ENCODE assay signal across 10 cellular contexts in the genomic region with DNA sequence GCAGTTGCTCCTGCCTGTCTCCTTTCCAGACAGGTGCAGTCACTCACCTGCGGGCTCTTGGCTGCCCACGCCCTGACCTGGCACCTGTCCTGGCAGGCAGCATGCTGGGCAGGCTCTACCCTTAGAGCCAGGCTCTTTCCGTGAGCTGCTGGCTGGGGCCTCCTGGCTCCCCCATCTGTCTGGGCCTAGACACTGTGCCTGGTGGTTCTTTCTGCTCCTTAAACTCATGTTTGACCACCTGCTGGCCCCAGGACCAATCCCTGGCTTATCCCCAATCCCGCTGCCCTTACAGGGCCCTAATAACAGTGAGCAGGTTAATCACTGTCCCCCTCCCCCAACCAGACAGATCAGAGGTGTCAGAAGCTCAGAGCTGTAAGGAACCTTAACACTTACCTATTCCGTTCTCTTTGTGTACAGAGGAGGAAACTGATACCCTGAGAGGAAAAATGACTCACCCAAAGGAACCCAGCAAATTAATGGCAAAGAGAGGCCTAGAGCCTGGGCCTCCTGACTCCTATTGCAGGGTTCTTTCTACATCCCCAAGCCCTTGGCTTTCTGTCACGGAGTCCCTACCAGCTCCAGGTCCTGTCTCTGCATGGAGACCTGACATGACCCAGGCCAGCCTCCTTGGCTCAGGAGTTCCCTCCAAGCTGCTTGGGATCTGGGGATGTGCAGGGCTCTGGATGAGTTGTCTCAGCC. TPM values are rescaled to one million over a fixed set of nuclear protein-coding genes. Genes with fewer than 3 reads are reported as not detected.
DNase-seq lines count a peak whose midpoint lies in the region; ATAC-seq and TF ChIP-seq lines count a peak whose summit lies in the region.
"Had no signal": no experiment of that assay in that cellular context is flagged by ENCODE, and none has a peak within 500 bp of the region (broad histone marks: within the 10 kb centered on the region; RNA-seq: fewer than 3 reads in every experiment).

No MANE protein-coding gene starts in this region.

- H3K27me3 Mint-ChIP-seq in activated CD4-positive, alpha-beta T cell treated with anti-CD3 and anti-CD28 coated beads for 36 hours, result no peaks in the 10 kb centered on the region
- H3K27me3 Mint-ChIP-seq in activated naive CD8-positive, alpha-beta T cell treated with anti-CD3 and anti-CD28 coated beads for 36 hours, result no peaks in the 10 kb centered on the region
- H3K27me3 Mint-ChIP-seq in mesothelial cell of epicardium (ENCODE audit: low read depth), result no peaks in the 10 kb centered on the region

- H3K4me3 Mint-ChIP-seq in activated CD4-positive, alpha-beta T cell treated with anti-CD3 and anti-CD28 coated beads for 36 hours, result no peak overlapping the region
- no peak overlapping the region for H3K4me3 Mint-ChIP-seq in activated naive CD8-positive, alpha-beta T cell treated with anti-CD3 and anti-CD28 coated beads for 36 hours
- H3K4me3 Mint-ChIP-seq in stimulated activated effector memory CD8-positive, alpha-beta T cell treated with anti-CD3 and anti-CD28 coated beads, Interleukin-12 subunit alpha, Interleukin-12 subunit beta, amount 100 ng/mL, for 72 hours, result peak overlapping the region; percentile 43
- no peak overlapping the region for H3K4me3 Mint-ChIP-seq in mesothelial cell of epicardium

- peaks cover 56% of the 10 kb centered on the region for H3K4me1 Mint-ChIP-seq in activated CD4-positive, alpha-beta T cell treated with anti-CD3 and anti-CD28 coated beads for 36 hours
- H3K4me1 Mint-ChIP-seq in activated naive CD8-positive, alpha-beta T cell treated with anti-CD3 and anti-CD28 coated beads for 36 hours, result peaks cover 49% of the 10 kb centered on the region
- H3K4me1 Mint-ChIP-seq in stimulated activated effector memory CD8-positive, alpha-beta T cell treated with anti-CD3 and anti-CD28 coated beads, Interleukin-12 subunit alpha, Interleukin-12 subunit beta, amount 100 ng/mL, for 72 hours, result peaks cover 57% of the 10 kb centered on the region
- H3K4me1 Mint-ChIP-seq in mesothelial cell of epicardium, result peaks cover 10% of the 10 kb centered on the region

- TF ChIP-seq CTCF in mesothelial cell of epicardium (IDR thresholded peaks at IDR 0.05; ENCODE audit: unreplicated experiment) (no peak), brain microvascular endothelial cell (IDR thresholded peaks at IDR 0.05; ENCODE audit: low read depth, low read length, missing control alignments) (no peak)

- H3K27ac ChIP-seq in brain microvascular endothelial cell, result no peak overlapping the region
- H3K27ac ChIP-seq: dorsolateral prefrontal cortex had no signal

- peak; percentile 43 for DNase-seq in activated CD4-positive, alpha-beta T cell treated with anti-CD3 and anti-CD28 coated beads for 36 hours
- DNase-seq in activated CD4-positive, alpha-beta T cell treated with anti-CD3 and anti-CD28 coated beads for 1 hour, result no peak
- DNase-seq in NCI-H510A treated with DMSO at 0.1 percent for 48 hours (lab: John Stamatoyannopoulos, UW) (peak; percentile 82), mesothelial cell of epicardium (ENCODE audit: low spot score in 2 of 2, unreplicated experiment in 2 of 2) (no peak), brain microvascular endothelial cell (no peak)
- no peak for DNase-seq in activated naive CD8-positive, alpha-beta T cell treated with anti-CD3 and anti-CD28 coated beads for 36 hours
- no peak for DNase-seq in stimulated activated effector memory CD8-positive, alpha-beta T cell treated with anti-CD3 and anti-CD28 coated beads, Interleukin-12 subunit alpha, Interleukin-12 subunit beta, amount 100 ng/mL, for 72 hours (ENCODE audit: low spot score in 2 of 2)
- DNase-seq: NCI-H1930 had no signal

- intact Hi-C loops in activated CD4-positive, alpha-beta T cell treated with anti-CD3 and anti-CD28 coated beads for 36 hours (cut with DNase I, micrococcal nuclease), result no loop called here

- in situ Hi-C loops in brain microvascular endothelial cell (cut with HindIII; ENCODE audit: low pct_ligation_motif_present, low sequenced_read_pairs), result loop anchor here (25.0 kb wide), 1 partner anchor 260 kb away; a partner anchor contains a TSS

- peaks cover 8% of the 10 kb centered on the region for H3K9me3 Mint-ChIP-seq in activated CD4-positive, alpha-beta T cell treated with anti-CD3 and anti-CD28 coated beads for 36 hours (ENCODE audit: low read depth)
- peaks cover 5% of the 10 kb centered on the region for H3K9me3 Mint-ChIP-seq in activated naive CD8-positive, alpha-beta T cell treated with anti-CD3 and anti-CD28 coated beads for 36 hours
- H3K9me3 Mint-ChIP-seq in stimulated activated effector memory CD8-positive, alpha-beta T cell treated with anti-CD3 and anti-CD28 coated beads, Interleukin-12 subunit alpha, Interleukin-12 subunit beta, amount 100 ng/mL, for 72 hours, result peaks cover 5% of the 10 kb centered on the region
- peaks cover 18% of the 10 kb centered on the region for H3K9me3 Mint-ChIP-seq in mesothelial cell of epicardium

- CTCF ChIA-PET in activated CD4-positive, alpha-beta T cell treated with anti-CD3 and anti-CD28 coated beads for 36 hours (lab: Charles Lee), result interaction anchor here (0.6 to 2.3 kb wide), 5 partner anchors 17 to 1811 kb away, joined by 3 to 15 read pairs (median 5); no protein-coding TSS in a partner anchor

- no peaks in the 10 kb centered on the region for H3K27me3 ChIP-seq in brain microvascular endothelial cell (replicated peaks)
- H3K27me3 ChIP-seq: dorsolateral prefrontal cortex had no signal

- H3K4me3 ChIP-seq in brain microvascular endothelial cell (ENCODE audit: low read depth, low read length), result no peak overlapping the region
- H3K4me3 ChIP-seq: dorsolateral prefrontal cortex had no signal

- H3K27ac Mint-ChIP-seq in activated CD4-positive, alpha-beta T cell treated with anti-CD3 and anti-CD28 coated beads for 36 hours, result peak overlapping the region; percentile 85
- H3K27ac Mint-ChIP-seq in activated naive CD8-positive, alpha-beta T cell treated with anti-CD3 and anti-CD28 coated beads for 36 hours, result peak overlapping the region; percentile 89
- H3K27ac Mint-ChIP-seq in stimulated activated effector memory CD8-positive, alpha-beta T cell treated with anti-CD3 and anti-CD28 coated beads, Interleukin-12 subunit alpha, Interleukin-12 subunit beta, amount 100 ng/mL, for 72 hours, result peak overlapping the region; percentile 90
- H3K27ac Mint-ChIP-seq in mesothelial cell of epicardium, result no peak overlapping the region

- no peaks in the 10 kb centered on the region for H3K36me3 Mint-ChIP-seq in activated CD4-positive, alpha-beta T cell treated with anti-CD3 and anti-CD28 coated beads for 36 hours (ENCODE audit: low read depth)
- H3K36me3 Mint-ChIP-seq in activated naive CD8-positive, alpha-beta T cell treated with anti-CD3 and anti-CD28 coated beads for 36 hours, result peaks cover 5% of the 10 kb centered on the region
- H3K36me3 Mint-ChIP-seq in stimulated activated effector memory CD8-positive, alpha-beta T cell treated with anti-CD3 and anti-CD28 coated beads, Interleukin-12 subunit alpha, Interleukin-12 subunit beta, amount 100 ng/mL, for 72 hours, result peaks cover 10% of the 10 kb centered on the region
- no peaks in the 10 kb centered on the region for H3K36me3 Mint-ChIP-seq in mesothelial cell of epicardium

- peak; percentile 59 for ATAC-seq in activated CD4-positive, alpha-beta T cell treated with anti-CD3 and anti-CD28 coated beads for 36 hours
- ATAC-seq in stimulated activated effector memory CD8-positive, alpha-beta T cell treated with anti-CD3 and anti-CD28 coated beads, Interleukin-12 subunit alpha, Interleukin-12 subunit beta, amount 100 ng/mL, for 72 hours, result peak; percentile 27
- ATAC-seq in GM21381 (IDR thresholded peaks at IDR 0.05; ENCODE audit: unreplicated experiment), result no peak

- no peaks in the 10 kb centered on the region for H3K36me3 ChIP-seq in brain microvascular endothelial cell (replicated peaks)

- POLR2A ChIA-PET in activated CD4-positive, alpha-beta T cell treated with anti-CD3 and anti-CD28 coated beads for 36 hours (lab: Charles Lee), result interaction anchor here (0.7 kb wide), 1 partner anchor 46 kb away, joined by 3 read pairs; no protein-coding TSS in a partner anchor

RNA-seq across cellular contexts. Expression of a gene that starts 54.7 kb away (rescaled TPM):
- under 1 TPM in 1 of 2 experiments, not detected in 1; 0.05 TPM for total RNA-seq in activated CD4-positive, alpha-beta T cell treated with anti-CD3 and anti-CD28 coated beads for 36 hours
- total RNA-seq in activated naive CD8-positive, alpha-beta T cell treated with anti-CD3 and anti-CD28 coated beads for 36 hours, result not detected
- total RNA-seq in mesothelial cell of epicardium, result 0.07 to 0.16 TPM in 2 of 3 replicates, not detected in the other

Comparison
In these comparisons a context has a peak if more than half of its experiments do, and no peak if none do; other contexts are left out.
1. DNase-seq: peak in activated CD4-positive, alpha-beta T cell treated with anti-CD3 and anti-CD28 coated beads for 36 hours (single experiment) and NCI-H510A treated with DMSO at 0.1 percent for 48 hours (single experiment); none in activated CD4-positive, alpha-beta T cell treated with anti-CD3 and anti-CD28 coated beads for 1 hour (single experiment), activated naive CD8-positive, alpha-beta T cell treated with anti-CD3 and anti-CD28 coated beads for 36 hours (single experiment), stimulated activated effector memory CD8-positive, alpha-beta T cell treated with anti-CD3 and anti-CD28 coated beads, Interleukin-12 subunit alpha, Interleukin-12 subunit beta, amount 100 ng/mL, for 72 hours (0 of 2), mesothelial cell of epicardium (0 of 2) and brain microvascular endothelial cell (single experiment).